17 cellular contexts compared by ENCODE assay signal in the genomic region with DNA sequence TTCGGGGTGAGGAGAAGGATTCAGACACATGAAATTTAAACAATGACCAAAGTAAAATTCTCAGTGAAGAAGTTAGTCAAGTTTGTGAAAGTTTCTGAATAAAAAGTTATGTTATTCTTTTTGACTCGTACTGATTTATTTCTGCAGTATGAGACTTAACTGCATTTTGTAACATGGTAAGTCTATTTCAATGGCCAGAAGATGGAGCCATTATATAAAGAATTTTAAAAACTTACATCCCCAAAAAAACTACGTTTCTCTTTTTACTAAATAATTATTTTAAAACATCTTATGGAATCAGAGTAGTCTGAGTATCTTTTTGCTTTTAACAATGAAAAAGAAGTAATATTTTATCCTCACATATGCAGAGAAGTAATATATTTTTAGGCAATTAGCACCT. TPM values are rescaled to one million over a fixed set of nuclear protein-coding genes. Genes with fewer than 3 reads are reported as not detected.
A peak's percentile ranks its signal among the peaks of the same experiment; 100 is the strongest.
DNase-seq lines count a peak whose midpoint lies in the region; ATAC-seq and TF ChIP-seq lines count a peak whose summit lies in the region.
"Had no signal": no experiment of that assay in that cellular context is flagged by ENCODE, and none has a peak within 500 bp of the region (broad histone marks: within the 10 kb centered on the region; RNA-seq: fewer than 3 reads in every experiment).

No MANE protein-coding gene starts in this region.

- CTCF ChIA-PET in activated naive CD4-positive, alpha-beta T cell treated with anti-CD3 and anti-CD28 coated beads, Interleukin-2, amount 10 ng/mL, durations not matched to agents 7 days and 5 days (lab: Charles Lee) = no interaction called here

- DNase-seq in endodermal cell (no peak), mesenchymal stem cell (peak; percentile 3), left colon (no peak)
- DNase-seq in activated naive CD4-positive, alpha-beta T cell treated with anti-CD3 and anti-CD28 coated beads, Interleukin-2, amount 50 U/mL, for 72 hours (ENCODE audit: low spot score in 2 of 2) = no peak
- no peak for DNase-seq in activated naive CD4-positive, alpha-beta T cell treated with anti-CD3 and anti-CD28 coated beads, Interleukin-2, amount 10 ng/mL, durations not matched to agents 7 days and 5 days
- DNase-seq: activated naive CD4-positive, alpha-beta T cell treated with anti-CD3 and anti-CD28 coated beads for 36 hours; CD4-positive, alpha-beta memory T cell; left cardiac atrium; natural killer cell; NCI-H146; NCI-H774; SJCRH30 had no signal

- H2BK15ac ChIP-seq in mesenchymal stem cell (ENCODE audit: low read depth, poor library complexity, severe bottlenecking) = no peak overlapping the region

- no peaks in the 10 kb centered on the region for H3K27me3 Mint-ChIP-seq in endodermal cell (ENCODE audit: insufficient read depth)
- peaks cover 4% of the 10 kb centered on the region for H3K27me3 Mint-ChIP-seq in activated naive CD4-positive, alpha-beta T cell treated with anti-CD3 and anti-CD28 coated beads, Interleukin-2, amount 10 ng/mL, durations not matched to agents 7 days and 5 days
- H3K27me3 Mint-ChIP-seq: IgD-negative memory B cell had no signal

- H3K18ac ChIP-seq in mesenchymal stem cell (ENCODE audit: low read depth in 1 of 2, low read length in 2 of 2) = no peak overlapping the region

- H3K9me3 Mint-ChIP-seq in endodermal cell = no peaks in the 10 kb centered on the region
- no peaks in the 10 kb centered on the region for H3K9me3 Mint-ChIP-seq in activated naive CD4-positive, alpha-beta T cell treated with anti-CD3 and anti-CD28 coated beads, Interleukin-2, amount 50 U/mL, for 72 hours
- H3K9me3 Mint-ChIP-seq in activated naive CD4-positive, alpha-beta T cell treated with anti-CD3 and anti-CD28 coated beads, Interleukin-2, amount 10 ng/mL, durations not matched to agents 7 days and 5 days = no peaks in the 10 kb centered on the region
- H3K9me3 Mint-ChIP-seq: activated naive CD4-positive, alpha-beta T cell treated with anti-CD3 and anti-CD28 coated beads for 36 hours; IgD-negative memory B cell; natural killer cell had no signal

- no peak for ATAC-seq in activated naive CD4-positive, alpha-beta T cell treated with anti-CD3 and anti-CD28 coated beads, Interleukin-2, amount 50 U/mL, for 72 hours
- ATAC-seq in left colon = no peak
- ATAC-seq in GM18517 (IDR thresholded peaks at IDR 0.05; ENCODE audit: unreplicated experiment) = no peak
- ATAC-seq: gastroesophageal sphincter, left cardiac atrium, natural killer cell had no signal

- H3K27ac Mint-ChIP-seq in endodermal cell = no peak overlapping the region
- H3K27ac Mint-ChIP-seq in activated naive CD4-positive, alpha-beta T cell treated with anti-CD3 and anti-CD28 coated beads, Interleukin-2, amount 50 U/mL, for 72 hours = no peak overlapping the region
- H3K27ac Mint-ChIP-seq in activated naive CD4-positive, alpha-beta T cell treated with anti-CD3 and anti-CD28 coated beads, Interleukin-2, amount 10 ng/mL, durations not matched to agents 7 days and 5 days = no peak overlapping the region
- H3K27ac Mint-ChIP-seq: activated naive CD4-positive, alpha-beta T cell treated with anti-CD3 and anti-CD28 coated beads for 36 hours; CD4-positive, alpha-beta memory T cell; IgD-negative memory B cell; natural killer cell had no signal

- no peaks in the 10 kb centered on the region for H3K79me1 ChIP-seq in mesenchymal stem cell (replicated peaks; ENCODE audit: low read length, poor library complexity, severe bottlenecking)

- H2AFZ ChIP-seq in OCI-LY3 (ENCODE audit: low read depth, low read length) (no peak overlapping the region), mesenchymal stem cell (ENCODE audit: low read depth, low read length) (no peak overlapping the region)

- no peak overlapping the region for H2BK120ac ChIP-seq in mesenchymal stem cell (ENCODE audit: low read depth, low read length)

- TF ChIP-seq CTCF in C4-2B (conservative IDR thresholded peaks at IDR 0.05) = peak; percentile 44
- TF ChIP-seq CTCF in OCI-LY3 (IDR thresholded peaks at IDR 0.05; ENCODE audit: low read depth, low read length) = peak; percentile 54
- TF ChIP-seq CTCF in endodermal cell (conservative IDR thresholded peaks at IDR 0.05) = peak; percentile 44

- no peak overlapping the region for H4K91ac ChIP-seq in mesenchymal stem cell (ENCODE audit: low read length)

- no peak overlapping the region for H3K14ac ChIP-seq in mesenchymal stem cell (ENCODE audit: low read length in 2 of 2)

- peaks cover 6% of the 10 kb centered on the region for H3K4me1 Mint-ChIP-seq in endodermal cell
- no peaks in the 10 kb centered on the region for H3K4me1 Mint-ChIP-seq in activated naive CD4-positive, alpha-beta T cell treated with anti-CD3 and anti-CD28 coated beads, Interleukin-2, amount 10 ng/mL, durations not matched to agents 7 days and 5 days
- H3K4me1 Mint-ChIP-seq: CD4-positive, alpha-beta memory T cell; natural killer cell had no signal

- WGBS in endodermal cell (ENCODE audit: insufficient coverage in 1 of 2, insufficient read length in 1 of 2), 2 experiments = 80 to 100% methylated on average over 2 of the region's 3 CpGs
- WGBS in mesenchymal stem cell = 79% methylated on average over 2 of the region's 3 CpGs

- H3K4me1 ChIP-seq in OCI-LY3 (ENCODE audit: low read length) (no peaks in the 10 kb centered on the region), endodermal cell (ENCODE audit: control insufficient read depth, insufficient read depth, low read length) (peaks cover 6% of the 10 kb centered on the region), mesenchymal stem cell (ENCODE audit: control insufficient read depth, insufficient read depth, low read depth, low read length) (no peaks in the 10 kb centered on the region)
- H3K4me1 ChIP-seq: gastroesophageal sphincter, SJCRH30 had no signal

- H3K4me3 Mint-ChIP-seq in endodermal cell = no peak overlapping the region
- H3K4me3 Mint-ChIP-seq in activated naive CD4-positive, alpha-beta T cell treated with anti-CD3 and anti-CD28 coated beads, Interleukin-2, amount 10 ng/mL, durations not matched to agents 7 days and 5 days = no peak overlapping the region
- H3K4me3 Mint-ChIP-seq: activated naive CD4-positive, alpha-beta T cell treated with anti-CD3 and anti-CD28 coated beads for 36 hours; CD4-positive, alpha-beta memory T cell; IgD-negative memory B cell; natural killer cell had no signal

- H3K36me3 ChIP-seq in OCI-LY3 (replicated peaks; ENCODE audit: low read depth, low read length) (no peaks in the 10 kb centered on the region), endodermal cell (ENCODE audit: control insufficient read depth, insufficient read depth, low read length) (no peaks in the 10 kb centered on the region), mesenchymal stem cell (ENCODE audit: control insufficient read depth in 1 of 2, insufficient read depth in 2 of 2, low read depth in 1 of 2, low read length in 2 of 2) (no peaks in the 10 kb centered on the region)
- H3K36me3 ChIP-seq: gastroesophageal sphincter, SJCRH30 had no signal

- H3K27me3 ChIP-seq in OCI-LY3 (ENCODE audit: low read depth, low read length) (peaks cover 14% of the 10 kb centered on the region; the same call in 1 of the 2 replicates), endodermal cell (ENCODE audit: control insufficient read depth, insufficient read depth, low read length, poor library complexity, severe bottlenecking) (no peaks in the 10 kb centered on the region), mesenchymal stem cell (ENCODE audit: control insufficient read depth in 1 of 2, insufficient read depth in 1 of 2, low read length in 2 of 2) (peaks cover 0 to 10% of the 10 kb centered on the region in 2 experiments)
- H3K27me3 ChIP-seq: SJCRH30 had no signal

- no peak overlapping the region for H2BK12ac ChIP-seq in mesenchymal stem cell (ENCODE audit: low read length in 2 of 2)

- H3K9me3 ChIP-seq in OCI-LY3 (ENCODE audit: insufficient read depth, low read length) (no peaks in the 10 kb centered on the region), endodermal cell (ENCODE audit: control insufficient read depth, low read length) (no peaks in the 10 kb centered on the region), mesenchymal stem cell (ENCODE audit: control insufficient read depth, low read length) (no peaks in the 10 kb centered on the region)
- H3K9me3 ChIP-seq: gastroesophageal sphincter, SJCRH30 had no signal

- no peak overlapping the region for H3K4ac ChIP-seq in mesenchymal stem cell (ENCODE audit: low read depth in 1 of 2, low read length in 2 of 2)

- no peak overlapping the region for H4K8ac ChIP-seq in mesenchymal stem cell (ENCODE audit: low read length)

- no peak overlapping the region for H2BK5ac ChIP-seq in mesenchymal stem cell (ENCODE audit: low read depth, low read length, poor library complexity, severe bottlenecking)

- intact Hi-C loops in left colon (cut with DNase I, micrococcal nuclease) = no loop called here

- no peaks in the 10 kb centered on the region for H4K20me1 ChIP-seq in OCI-LY3 (ENCODE audit: insufficient read depth, low read length)

- no peak overlapping the region for H3K23ac ChIP-seq in mesenchymal stem cell (ENCODE audit: low read length in 2 of 2)

- no peak overlapping the region for H3K27ac ChIP-seq in C4-2B
- no peak overlapping the region for H3K27ac ChIP-seq in OCI-LY3 (ENCODE audit: low read length)
- H3K27ac ChIP-seq in endodermal cell (ENCODE audit: low read depth, low read length) = no peak overlapping the region
- no peak overlapping the region for H3K27ac ChIP-seq in mesenchymal stem cell (ENCODE audit: low read length, poor library complexity, severe bottlenecking)
- H3K27ac ChIP-seq: gastroesophageal sphincter, SJCRH30 had no signal

- H3K4me3 ChIP-seq in OCI-LY3 (ENCODE audit: low read length) (no peak overlapping the region), endodermal cell (ENCODE audit: low read length) (no peak overlapping the region), mesenchymal stem cell (ENCODE audit: insufficient read depth in 1 of 2, low read depth in 1 of 2, low read length in 2 of 2) (no peak overlapping the region)
- H3K4me3 ChIP-seq: gastroesophageal sphincter, SJCRH30 had no signal

- peak overlapping the region; percentile 22 for H3K4me2 ChIP-seq in OCI-LY3 (ENCODE audit: low read length)
- H3K4me2 ChIP-seq in mesenchymal stem cell (ENCODE audit: low read length, poor library complexity, severe bottlenecking) = no peak overlapping the region

- H3K36me3 Mint-ChIP-seq in endodermal cell (ENCODE audit: low read depth) = no peaks in the 10 kb centered on the region
- no peaks in the 10 kb centered on the region for H3K36me3 Mint-ChIP-seq in activated naive CD4-positive, alpha-beta T cell treated with anti-CD3 and anti-CD28 coated beads, Interleukin-2, amount 50 U/mL, for 72 hours
- H3K36me3 Mint-ChIP-seq in activated naive CD4-positive, alpha-beta T cell treated with anti-CD3 and anti-CD28 coated beads, Interleukin-2, amount 10 ng/mL, durations not matched to agents 7 days and 5 days = no peaks in the 10 kb centered on the region
- H3K36me3 Mint-ChIP-seq: CD4-positive, alpha-beta memory T cell; IgD-negative memory B cell; natural killer cell had no signal

- H3K9ac ChIP-seq in OCI-LY3 (ENCODE audit: low read length) = no peak overlapping the region
- H3K9ac ChIP-seq in endodermal cell (ENCODE audit: extremely low read depth, low read length, poor library complexity, severe bottlenecking) = no peak overlapping the region
- no peak overlapping the region for H3K9ac ChIP-seq in mesenchymal stem cell (ENCODE audit: low read length)

- H2AK5ac ChIP-seq in mesenchymal stem cell (ENCODE audit: low read length, severe bottlenecking) = no peak overlapping the region

- no peaks in the 10 kb centered on the region for H3K79me2 ChIP-seq in OCI-LY3 (ENCODE audit: low read length)

RNA-seq across cellular contexts. Expression of a gene that starts 51.4 kb away (rescaled TPM):
- total RNA-seq in endodermal cell (not detected), left colon (not detected)
- polyA plus RNA-seq in endodermal cell (2013, experiment 1 of 2) = 1.4 TPM
- polyA plus RNA-seq in endodermal cell (2013, experiment 2 of 2) = 1.7 TPM
- not detected for polyA plus RNA-seq in mesenchymal stem cell (2013, experiment 1 of 2)
- 0.01 TPM for polyA plus RNA-seq in mesenchymal stem cell (2013, experiment 2 of 2)
- not detected for total RNA-seq in activated naive CD4-positive, alpha-beta T cell treated with anti-CD3 and anti-CD28 coated beads, Interleukin-2, amount 50 U/mL, for 72 hours
- total RNA-seq: activated naive CD4-positive, alpha-beta T cell treated with anti-CD3 and anti-CD28 coated beads for 36 hours; CD4-positive, alpha-beta memory T cell; natural killer cell; SJCRH30 had no signal
- polyA plus RNA-seq: CD4-positive, alpha-beta memory T cell; IgD-negative memory B cell had no signal
